ENCODE assay signal across 11 cellular contexts in genomic region chr2:172985139-172985874, GRCh38.
DNase-seq lines count a peak whose midpoint lies in the region; ATAC-seq and TF ChIP-seq lines count a peak whose summit lies in the region.
"Had no signal": no experiment of that assay in that cellular context is flagged by ENCODE, and none has a peak within 500 bp of the region (broad histone marks: within the 10 kb centered on the region; RNA-seq: fewer than 3 reads in every experiment).

No MANE protein-coding gene starts in this region.

- H3K27me3 ChIP-seq in SJCRH30 (no peaks in the 10 kb centered on the region), upper lobe of right lung (no peaks in the 10 kb centered on the region)

- intact Hi-C loops in left ventricle myocardium superior (cut with micrococcal nuclease) (no loop called here), upper lobe of right lung (cut with DNase I) (no loop called here)

- H3K4me3 ChIP-seq in SJCRH30 (no peak overlapping the region), upper lobe of right lung (no peak overlapping the region)

- H3K27ac ChIP-seq in SJCRH30 (no peak overlapping the region), upper lobe of right lung (peak overlapping the region; percentile 14)

- no peak for TF ChIP-seq CTCF in upper lobe of right lung (IDR thresholded peaks at IDR 0.05)

- H3K4me1 ChIP-seq in SJCRH30 (peaks cover 6% of the 10 kb centered on the region; the same call in 1 of the 2 replicates), upper lobe of right lung (peaks cover 15% of the 10 kb centered on the region)

- peak; percentile 76 to 92 for ATAC-seq in activated naive CD4-positive, alpha-beta T cell treated with anti-CD3 and anti-CD28 coated beads, Interleukin-2, amount 50 U/mL, for 72 hours
- ATAC-seq in left ventricle myocardium superior = peak; percentile 91
- ATAC-seq in upper lobe of right lung = peak; percentile 96
- no peak for ATAC-seq in HG02642 (IDR thresholded peaks at IDR 0.05; ENCODE audit: poor library complexity, unreplicated experiment)
- no peak for ATAC-seq in GM19328 (IDR thresholded peaks at IDR 0.05; ENCODE audit: unreplicated experiment)

- no peaks in the 10 kb centered on the region for H3K36me3 ChIP-seq in SJCRH30
- H3K36me3 ChIP-seq in upper lobe of right lung = peaks cover 5% of the 10 kb centered on the region

- H3K36me3 Mint-ChIP-seq in activated naive CD4-positive, alpha-beta T cell treated with anti-CD3 and anti-CD28 coated beads, Interleukin-2, amount 50 U/mL, for 72 hours = no peaks in the 10 kb centered on the region
- H3K36me3 Mint-ChIP-seq: activated naive CD4-positive, alpha-beta T cell treated with anti-CD3 and anti-CD28 coated beads, Interleukin-2, amount 10 ng/mL, durations not matched to agents 7 days and 5 days; CD8-positive, alpha-beta memory T cell had no signal

- no peak for DNase-seq in activated naive CD4-positive, alpha-beta T cell treated with anti-CD3 and anti-CD28 coated beads, Interleukin-2, amount 50 U/mL, for 72 hours (ENCODE audit: low spot score in 2 of 2)
- DNase-seq in activated naive CD4-positive, alpha-beta T cell treated with anti-CD3 and anti-CD28 coated beads, Interleukin-2, amount 50 U/mL, for 16 hours = no peak
- peak; percentile 15 to 46 for DNase-seq in SJCRH30
- DNase-seq in left ventricle myocardium superior = peak; percentile 59
- DNase-seq in upper lobe of right lung = peak; percentile 75
- no peak for DNase-seq in AML-193 (lab: John Stamatoyannopoulos, UW)
- DNase-seq: activated naive CD4-positive, alpha-beta T cell treated with anti-CD3 and anti-CD28 coated beads, Interleukin-2, amount 10 ng/mL, durations not matched to agents 7 days and 5 days; CD8-positive, alpha-beta memory T cell; NCI-H526 treated with DMSO at 0.1 percent for 48 hours had no signal

- H3K27ac Mint-ChIP-seq in activated naive CD4-positive, alpha-beta T cell treated with anti-CD3 and anti-CD28 coated beads, Interleukin-2, amount 50 U/mL, for 72 hours = peak overlapping the region; percentile 42 to 93
- H3K27ac Mint-ChIP-seq: activated naive CD4-positive, alpha-beta T cell treated with anti-CD3 and anti-CD28 coated beads, Interleukin-2, amount 10 ng/mL, durations not matched to agents 7 days and 5 days had no signal

- H3K9me3 ChIP-seq in SJCRH30 (replicated peaks) = no peaks in the 10 kb centered on the region
- no peaks in the 10 kb centered on the region for H3K9me3 ChIP-seq in upper lobe of right lung

- no peaks in the 10 kb centered on the region for H3K9me3 Mint-ChIP-seq in activated naive CD4-positive, alpha-beta T cell treated with anti-CD3 and anti-CD28 coated beads, Interleukin-2, amount 50 U/mL, for 72 hours
- H3K9me3 Mint-ChIP-seq: activated naive CD4-positive, alpha-beta T cell treated with anti-CD3 and anti-CD28 coated beads, Interleukin-2, amount 10 ng/mL, durations not matched to agents 7 days and 5 days; CD8-positive, alpha-beta memory T cell had no signal

Comparison
In these comparisons a context has a peak if more than half of its experiments do, and no peak if none do; other contexts are left out.
1. ATAC-seq: peak in activated naive CD4-positive, alpha-beta T cell treated with anti-CD3 and anti-CD28 coated beads, Interleukin-2, amount 50 U/mL, for 72 hours (2 of 2), left ventricle myocardium superior (single experiment) and upper lobe of right lung (single experiment); none in HG02642 (single experiment) and GM19328 (single experiment).
2. DNase-seq: peak in SJCRH30 (2 of 2), left ventricle myocardium superior (single experiment) and upper lobe of right lung (single experiment); none in activated naive CD4-positive, alpha-beta T cell treated with anti-CD3 and anti-CD28 coated beads, Interleukin-2, amount 50 U/mL, for 72 hours (0 of 2), activated naive CD4-positive, alpha-beta T cell treated with anti-CD3 and anti-CD28 coated beads, Interleukin-2, amount 50 U/mL, for 16 hours (single experiment) and AML-193 (0 of 2).